8 cellular contexts compared by ENCODE assay signal in the genomic region with DNA sequence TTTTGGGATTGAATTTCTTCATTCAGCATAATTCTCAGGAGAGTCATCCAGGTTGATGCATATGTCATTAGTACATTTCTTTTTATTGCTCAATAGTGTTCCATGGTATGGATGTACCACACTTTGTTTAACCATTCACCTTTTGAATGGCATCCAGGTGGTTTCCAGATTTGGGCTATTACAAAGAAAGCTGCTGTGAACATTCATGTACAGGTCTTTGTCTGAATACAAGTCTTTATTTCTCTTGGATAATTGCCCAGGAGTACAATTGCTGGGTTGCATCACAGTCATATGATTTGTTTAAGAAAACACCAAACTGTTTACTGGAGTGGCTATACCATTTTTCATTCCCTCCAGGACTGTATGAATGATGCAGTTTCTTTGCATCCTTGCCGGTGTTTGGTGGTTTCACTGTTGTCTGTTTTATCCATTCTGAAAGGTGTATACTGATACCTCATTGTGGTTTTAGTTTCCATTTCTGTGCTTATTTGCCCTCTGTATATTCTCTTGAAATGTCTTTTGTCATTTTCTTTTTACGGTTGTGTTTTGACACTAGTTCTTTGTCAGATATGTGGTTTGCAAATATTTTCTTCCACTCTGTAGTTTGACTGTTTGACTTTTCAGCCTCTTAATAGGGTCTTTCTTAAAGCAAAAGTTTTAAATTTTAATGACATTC. TPM values are rescaled to one million over a fixed set of nuclear protein-coding genes. Genes with fewer than 3 reads are reported as not detected.
DNase-seq lines count a peak whose midpoint lies in the region; ATAC-seq and TF ChIP-seq lines count a peak whose summit lies in the region.

No MANE protein-coding gene starts in this region.

- no peak for TF ChIP-seq CTCF in mammary epithelial cell (conservative IDR thresholded peaks at IDR 0.05 in 1 of 2, IDR thresholded peaks at IDR 0.05 in 1 of 2; ENCODE audit: extremely low read depth in 1 of 2, insufficient read depth in 1 of 2, low read depth in 1 of 2, low read length in 2 of 2)
- TF ChIP-seq CTCF in omental fat pad (IDR thresholded peaks at IDR 0.05): no peak
- TF ChIP-seq CTCF in coronary artery (IDR thresholded peaks at IDR 0.05): no peak
- TF ChIP-seq CTCF in lower leg skin (IDR thresholded peaks at IDR 0.05): no peak

- BruUV-seq in mammary epithelial cell (replicated peaks; lab: Mats Ljungman, UMichigan): TSS peak; percentile 20

- H3K4me1 Mint-ChIP-seq in activated CD4-positive, alpha-beta T cell treated with anti-CD3 and anti-CD28 coated beads for 36 hours: peaks cover 45% of the 10 kb centered on the region

- H3K9me3 ChIP-seq in mammary epithelial cell (replicated peaks; ENCODE audit: insufficient read depth, low read length): no peaks in the 10 kb centered on the region

- peak overlapping the region; percentile 11 for H3K4me3 Mint-ChIP-seq in activated CD4-positive, alpha-beta T cell treated with anti-CD3 and anti-CD28 coated beads for 36 hours

- H4K20me1 ChIP-seq in mammary epithelial cell (ENCODE audit: insufficient read depth, low read length): no peaks in the 10 kb centered on the region

- H3K4me1 ChIP-seq in mammary epithelial cell (ENCODE audit: insufficient read depth, low read length): peaks cover 26% of the 10 kb centered on the region

- 0% methylated on average over 2 of the region's 2 CpGs for WGBS in mammary epithelial cell (ENCODE audit: low coverage, missing lambda C conversion rate)
- 72 to 78% methylated on average over 2 of the region's 2 CpGs for WGBS in lower leg skin, 2 donors

- peak overlapping the region; percentile 71 for H3K9ac ChIP-seq in mammary epithelial cell (ENCODE audit: insufficient read depth, low read length)

- intact Hi-C loops in activated CD4-positive, alpha-beta T cell treated with anti-CD3 and anti-CD28 coated beads for 36 hours (cut with DNase I, micrococcal nuclease): loop anchor here (1.0 to 5.0 kb wide), 7 partner anchors 8 to 1526 kb away; a partner anchor contains a TSS
- intact Hi-C loops in mammary epithelial cell (cut with micrococcal nuclease) (no loop called here), lower leg skin (cut with DNase I; ENCODE audit: low total_unique reads) (no loop called here)

- H2AFZ ChIP-seq in mammary epithelial cell (ENCODE audit: low read depth, low read length): no peak overlapping the region

- CTCF ChIA-PET in activated CD4-positive, alpha-beta T cell treated with anti-CD3 and anti-CD28 coated beads for 36 hours (lab: Charles Lee): no interaction called here
- CTCF ChIA-PET in mammary epithelial cell (lab: Charles Lee; ENCODE audit: low non-redundant PET): no interaction called here

- H3K27ac ChIP-seq in mammary epithelial cell (ENCODE audit: insufficient read depth, low read depth, low read length) (peak overlapping the region; percentile 96), coronary artery (no peak overlapping the region)

- POLR2A ChIA-PET in activated CD4-positive, alpha-beta T cell treated with anti-CD3 and anti-CD28 coated beads for 36 hours (lab: Charles Lee): no interaction called here

- no peaks in the 10 kb centered on the region for H3K9me3 Mint-ChIP-seq in activated CD4-positive, alpha-beta T cell treated with anti-CD3 and anti-CD28 coated beads for 36 hours (ENCODE audit: low read depth)

- peaks cover 47% of the 10 kb centered on the region for H3K36me3 Mint-ChIP-seq in activated CD4-positive, alpha-beta T cell treated with anti-CD3 and anti-CD28 coated beads for 36 hours (ENCODE audit: low read depth)

- peak overlapping the region in 2 of 3 experiments; percentile 3 to 17 for H3K4me3 ChIP-seq in mammary epithelial cell (replicated peaks in 1 of 3; ENCODE audit: insufficient read depth in 1 of 3, low read depth in 2 of 3, low read length in 3 of 3)
- no peak overlapping the region for H3K4me3 ChIP-seq in coronary artery
- H3K4me3 ChIP-seq in lower leg skin (ENCODE audit: low read depth, poor library complexity, severe bottlenecking): no peak overlapping the region

- peak; percentile 97 for ATAC-seq in activated CD4-positive, alpha-beta T cell treated with anti-CD3 and anti-CD28 coated beads for 36 hours
- ATAC-seq in HG02623 (IDR thresholded peaks at IDR 0.05; ENCODE audit: unreplicated experiment) (peak; percentile 98), omental fat pad (ENCODE audit: low FRiP score) (no peak)

- H3K27me3 ChIP-seq in mammary epithelial cell (ENCODE audit: insufficient read depth, low read length): no peaks in the 10 kb centered on the region

- H3K4me2 ChIP-seq in mammary epithelial cell (ENCODE audit: insufficient read depth, low read depth, low read length): peak overlapping the region; percentile 69

- H3K79me2 ChIP-seq in mammary epithelial cell (ENCODE audit: insufficient read depth, low read length): peaks cover 46% of the 10 kb centered on the region

- no peaks in the 10 kb centered on the region for H3K27me3 Mint-ChIP-seq in activated CD4-positive, alpha-beta T cell treated with anti-CD3 and anti-CD28 coated beads for 36 hours

- in situ Hi-C loops in mammary epithelial cell (cut with MboI; ENCODE audit: low sequenced_read_pairs in 2 of 2): loop anchor here in 1 of 2 donors (25.0 kb wide), 1 partner anchor 131 kb away; a partner anchor contains a TSS

- TF ChIP-seq POLR2A in lower leg skin (IDR thresholded peaks at IDR 0.05): no peak

- peak; percentile 53 for DNase-seq in activated CD4-positive, alpha-beta T cell treated with anti-CD3 and anti-CD28 coated beads for 36 hours
- DNase-seq in activated CD4-positive, alpha-beta T cell treated with anti-CD3 and anti-CD28 coated beads, Interleukin-2, amount 50 U/mL, for 4 hours: no peak
- DNase-seq in NCI-H1436 treated with DMSO at 0.1 percent for 48 hours (lab: John Stamatoyannopoulos, UW): peak; percentile 56
- peak; percentile 100 for DNase-seq in mammary epithelial cell
- DNase-seq in omental fat pad (ENCODE audit: low spot score): no peak
- no peak for DNase-seq in coronary artery (ENCODE audit: low spot score)
- DNase-seq in lower leg skin (ENCODE audit: low spot score in 2 of 2): no peak

- H3K27ac Mint-ChIP-seq in activated CD4-positive, alpha-beta T cell treated with anti-CD3 and anti-CD28 coated beads for 36 hours: peak overlapping the region; percentile 69

- H3K36me3 ChIP-seq in mammary epithelial cell (ENCODE audit: insufficient read depth, low read length): no peaks in the 10 kb centered on the region

- dilution Hi-C loops in mammary epithelial cell (cut with HindIII; ENCODE audit: low sequenced_read_pairs): no loop called here

RNA-seq across cellular contexts. Expression of a gene that starts 8.8 kb away (rescaled TPM):
- total RNA-seq in activated CD4-positive, alpha-beta T cell treated with anti-CD3 and anti-CD28 coated beads for 36 hours: 10 to 100 TPM; 22.1 to 23.4 TPM
- total RNA-seq in mammary epithelial cell: 10 to 100 TPM; 12.0 to 15.2 TPM
- polyA plus RNA-seq in mammary epithelial cell: 4.1 TPM
- 12.1 TPM for polyA minus RNA-seq in mammary epithelial cell
- total RNA-seq in omental fat pad: 10 to 100 TPM; 11.8 to 21.4 (median 13.8) TPM
- 10 to 100 TPM; 10.3 to 18.0 (median 11.6) TPM for total RNA-seq in lower leg skin

Comparison
In these comparisons a context has a peak if more than half of its experiments do, and no peak if none do; other contexts are left out.
1. DNase-seq: peak in activated CD4-positive, alpha-beta T cell treated with anti-CD3 and anti-CD28 coated beads for 36 hours (single experiment), NCI-H1436 treated with DMSO at 0.1 percent for 48 hours (single experiment) and mammary epithelial cell (single experiment); none in activated CD4-positive, alpha-beta T cell treated with anti-CD3 and anti-CD28 coated beads, Interleukin-2, amount 50 U/mL, for 4 hours (0 of 2), omental fat pad (single experiment), coronary artery (single experiment) and lower leg skin (0 of 2).
2. H3K4me3 ChIP-seq: peak in mammary epithelial cell (2 of 3); none in coronary artery (single experiment) and lower leg skin (single experiment).
3. intact Hi-C loops: an anchor here in activated CD4-positive, alpha-beta T cell treated with anti-CD3 and anti-CD28 coated beads for 36 hours (1.0 to 5.0 kb wide); none called in mammary epithelial cell and lower leg skin.